Comparison of ENCODE assay signal across 12 cellular contexts in the genomic region with DNA sequence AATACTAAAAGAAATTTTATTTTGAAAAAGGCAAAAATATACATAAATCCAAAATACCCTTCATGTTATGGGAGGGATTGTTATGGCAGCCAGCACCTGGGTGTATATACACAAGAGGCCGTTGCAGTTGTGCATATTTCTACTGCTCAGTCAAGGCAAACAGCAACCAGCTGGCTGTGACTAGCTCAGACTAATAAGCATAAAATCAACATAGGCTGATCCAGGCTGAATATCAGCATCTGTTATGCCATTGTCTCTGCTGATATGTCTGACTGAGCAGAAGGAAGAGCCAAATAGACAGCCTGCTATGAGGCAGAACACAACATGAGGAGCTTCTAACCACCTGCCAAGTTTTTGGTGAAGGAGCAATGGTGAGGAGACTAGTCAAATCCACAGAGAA.
DNase-seq lines count a peak whose midpoint lies in the region; ATAC-seq and TF ChIP-seq lines count a peak whose summit lies in the region.
"Had no signal": no experiment of that assay in that cellular context is flagged by ENCODE, and none has a peak within 500 bp of the region (broad histone marks: within the 10 kb centered on the region; RNA-seq: fewer than 3 reads in every experiment).

No MANE protein-coding gene starts in this region.

- peaks cover 0 to 19% (median 4%) of the 10 kb centered on the region in 8 donors for H3K9me3 ChIP-seq in spleen

- no peaks in the 10 kb centered on the region for H3K27me3 ChIP-seq in spleen (replicated peaks in 1 of 7)

- no peak for ATAC-seq in GM19035 (IDR thresholded peaks at IDR 0.05; ENCODE audit: unreplicated experiment)
- no peak for ATAC-seq in HG02571 (IDR thresholded peaks at IDR 0.05; ENCODE audit: unreplicated experiment)
- ATAC-seq: activated CD4-positive, CD25-positive, alpha-beta regulatory T cell treated with anti-CD3 and anti-CD28 coated beads, Interleukin-2, amount 50 U/mL, for 24 hours; HepG2 had no signal

- 42 to 82% (median 50%) methylated on average over 1 of the region's 1 CpG for WGBS in spleen, 5 donors

- H3K4me1 ChIP-seq in spleen, result no peaks in the 10 kb centered on the region

- no peak overlapping the region for H3K4me3 ChIP-seq in foreskin fibroblast (ENCODE audit: low read depth in 1 of 2, low read length in 2 of 2)
- no peak overlapping the region for H3K4me3 ChIP-seq in spleen

- peak; percentile 33 for DNase-seq in AG08395 (ENCODE audit: low spot score)
- DNase-seq in NCI-H1092 treated with DMSO at 0.1 percent for 48 hours (lab: John Stamatoyannopoulos, UW), result peak; percentile 88
- DNase-seq in SHP77 (lab: John Stamatoyannopoulos, UW), result peak; percentile 89 to 94
- peak; percentile 79 to 89 for DNase-seq in foreskin fibroblast
- DNase-seq in SKM-1 treated with dmso at 0.1 percent for 144 hours (lab: John Stamatoyannopoulos, UW; ENCODE audit: unreplicated experiment), result no peak
- DNase-seq in spleen, result no peak
- DNase-seq: caudate nucleus had no signal

- H3K27ac ChIP-seq in spleen, result no peak overlapping the region
- H3K27ac ChIP-seq: C4-2B had no signal

- intact Hi-C loops in spleen (cut with DNase I; ENCODE audit: low total_unique reads), result no loop called here

- no peak for TF ChIP-seq POLR2A in spleen (IDR thresholded peaks at IDR 0.05)

- TF ChIP-seq CTCF in foreskin fibroblast (IDR thresholded peaks at IDR 0.05; ENCODE audit: low read depth, low read length) (no peak), spleen (IDR thresholded peaks at IDR 0.05 in 8 of 11, conservative IDR thresholded peaks at IDR 0.05 in 3 of 11) (no peak)

- H3K36me3 ChIP-seq in spleen, result no peaks in the 10 kb centered on the region

Comparison
In these comparisons a context has a peak if more than half of its experiments do, and no peak if none do; other contexts are left out.
1. DNase-seq: peak in AG08395 (single experiment), NCI-H1092 treated with DMSO at 0.1 percent for 48 hours (single experiment), SHP77 (2 of 2) and foreskin fibroblast (2 of 2); none in SKM-1 treated with dmso at 0.1 percent for 144 hours (single experiment) and spleen (single experiment).